11 cellular contexts compared by ENCODE assay signal in genomic region chr22:22754268-22754657, GRCh38.
"Had no signal": no experiment of that assay in that cellular context is flagged by ENCODE, and none has a peak within 500 bp of the region (broad histone marks: within the 10 kb centered on the region; RNA-seq: fewer than 3 reads in every experiment).

No MANE protein-coding gene starts in this region.

- FAIRE-seq: endothelial cell of umbilical vein had no signal

- H3K4me1 Mint-ChIP-seq: neural crest cell had no signal

- H3K36me3 ChIP-seq: colonic mucosa, esophagus squamous epithelium, spleen, stomach, upper lobe of left lung had no signal

- H3K4me1 ChIP-seq: colonic mucosa, stomach, testis had no signal

- H3K27me3 Mint-ChIP-seq: activated naive CD4-positive, alpha-beta T cell treated with anti-CD3 and anti-CD28 coated beads, Interleukin-2, amount 50 U/mL, for 24 hours had no signal

- H3K4me3 Mint-ChIP-seq: activated naive CD4-positive, alpha-beta T cell treated with anti-CD3 and anti-CD28 coated beads, Interleukin-2, amount 50 U/mL, for 24 hours; activated T-cell treated with anti-CD3 and anti-CD28 coated beads, Interleukin-2, amount 50 U/mL, for 4 hours; neural crest cell had no signal

- H3K9me3 ChIP-seq: colonic mucosa, esophagus squamous epithelium, spleen, stomach, testis, upper lobe of left lung had no signal

- H3K27me3 ChIP-seq: colonic mucosa, spleen, testis, upper lobe of left lung had no signal

- H3K4me3 ChIP-seq: colonic mucosa, esophagus squamous epithelium, spleen, stomach, testis, upper lobe of left lung had no signal

- H3K27ac ChIP-seq: colonic mucosa, esophagus squamous epithelium, stomach, testis, upper lobe of left lung had no signal

- H3K9me3 Mint-ChIP-seq: activated naive CD4-positive, alpha-beta T cell treated with anti-CD3 and anti-CD28 coated beads, Interleukin-2, amount 50 U/mL, for 24 hours; activated T-cell treated with anti-CD3 and anti-CD28 coated beads, Interleukin-2, amount 50 U/mL, for 4 hours; neural crest cell had no signal

- DNase-seq: amniotic stem cell, esophagus squamous epithelium had no signal

- H3K36me3 Mint-ChIP-seq: activated naive CD4-positive, alpha-beta T cell treated with anti-CD3 and anti-CD28 coated beads, Interleukin-2, amount 50 U/mL, for 24 hours had no signal
